ENCODE assay signal across 8 cellular contexts in genomic region chr12:95815635-95816212, GRCh38. TPM values are rescaled to one million over a fixed set of nuclear protein-coding genes. Genes with fewer than 3 reads are reported as not detected.
A peak's percentile ranks its signal among the peaks of the same experiment; 100 is the strongest.
DNase-seq lines count a peak whose midpoint lies in the region; ATAC-seq, FAIRE-seq and TF ChIP-seq lines count a peak whose summit lies in the region.

No MANE protein-coding gene starts in this region.

- DNase-seq in AG08395 (ENCODE audit: low spot score) (peak; percentile 45), HCEC 1CT (peak; percentile 66), endothelial cell (ENCODE audit: low spot score) (no peak), pancreas (no peak), GOT3 (lab: John Stamatoyannopoulos, UW) (no peak)
- no peak for DNase-seq in activated effector memory CD4-positive, alpha-beta T cell treated with Interleukin-2 at 50 U/mL for 16 hours
- no peak for DNase-seq in activated CD4-positive, alpha-beta T cell treated with anti-CD3 and anti-CD28 coated beads, Interleukin-2, amount 50 U/mL, for 1 hour

- no peaks in the 10 kb centered on the region for H3K79me2 ChIP-seq in OCI-LY1 (ENCODE audit: insufficient read depth, low read length)

- no peaks in the 10 kb centered on the region for H3K9me2 ChIP-seq in OCI-LY1 (ENCODE audit: low read depth, low read length)

- no peak overlapping the region for H3K27ac Mint-ChIP-seq in endothelial cell (ENCODE audit: unreplicated experiment)

- H3K9me3 ChIP-seq in OCI-LY1 (ENCODE audit: low read length) (no peaks in the 10 kb centered on the region), pancreas (no peaks in the 10 kb centered on the region)

- H3K4me3 Mint-ChIP-seq in endothelial cell (ENCODE audit: unreplicated experiment) = no peak overlapping the region

- H3F3A ChIP-seq in OCI-LY1 (ENCODE audit: insufficient read depth, low read length) = no peaks in the 10 kb centered on the region

- H3K4me3 ChIP-seq in OCI-LY1 (ENCODE audit: low read depth, low read length, poor library complexity, severe bottlenecking) (no peak overlapping the region), pancreas (no peak overlapping the region)

- no peak overlapping the region for H3K4me2 ChIP-seq in OCI-LY1 (ENCODE audit: low read length)

- no peaks in the 10 kb centered on the region for H4K20me1 ChIP-seq in OCI-LY1 (ENCODE audit: insufficient read depth, low read length)

- no peak overlapping the region for H3K9ac ChIP-seq in OCI-LY1 (ENCODE audit: low read length)

- H3K36me3 Mint-ChIP-seq in endothelial cell (ENCODE audit: low read depth, unreplicated experiment) = no peaks in the 10 kb centered on the region

- peak; percentile 63 for TF ChIP-seq CTCF in OCI-LY1 (IDR thresholded peaks at IDR 0.05; ENCODE audit: low read length)
- TF ChIP-seq CTCF in endothelial cell (IDR thresholded peaks at IDR 0.05; ENCODE audit: unreplicated experiment) = peak; percentile 60
- TF ChIP-seq CTCF in pancreas (IDR thresholded peaks at IDR 0.05) = peak in 2 of 4 donors; percentile 64 to 66

- H3K9me3 Mint-ChIP-seq in endothelial cell (ENCODE audit: unreplicated experiment) = no peaks in the 10 kb centered on the region

- no peaks in the 10 kb centered on the region for H3K27me3 ChIP-seq in OCI-LY1 (ENCODE audit: insufficient read depth, low read length)
- no peaks in the 10 kb centered on the region for H3K27me3 ChIP-seq in pancreas

- no peaks in the 10 kb centered on the region for H3K4me1 ChIP-seq in OCI-LY1 (ENCODE audit: insufficient read depth, low read length, severe bottlenecking)
- H3K4me1 ChIP-seq in pancreas = peaks cover 0 to 7% (median 6%) of the 10 kb centered on the region in 3 donors

- intact Hi-C loops in pancreas (cut with DNase I) = no loop called here

- FAIRE-seq in pancreas (lab: Jason Lieb, UNC) = peak; percentile 95

- H3K27me3 Mint-ChIP-seq in endothelial cell (ENCODE audit: unreplicated experiment) = no peaks in the 10 kb centered on the region

- H3K27ac ChIP-seq in OCI-LY1 (ENCODE audit: low read depth, low read length, poor library complexity, severe bottlenecking) = no peak overlapping the region
- no peak overlapping the region for H3K27ac ChIP-seq in pancreas

- no peaks in the 10 kb centered on the region for H3K36me3 ChIP-seq in OCI-LY1 (ENCODE audit: insufficient read depth, low read length)
- no peaks in the 10 kb centered on the region for H3K36me3 ChIP-seq in pancreas

- peak; percentile 68 to 88 (median 82) for ATAC-seq in pancreas

- H2AFZ ChIP-seq in OCI-LY1 (ENCODE audit: low read length) = no peak overlapping the region

- no peaks in the 10 kb centered on the region for H3K4me1 Mint-ChIP-seq in endothelial cell (ENCODE audit: unreplicated experiment)

- WGBS in pancreas, 2 donors = 39 to 40% methylated on average over 5 of the region's 5 CpGs

RNA-seq across cellular contexts. Expression of gene NTN4, which starts 25.2 kb away (rescaled TPM):
- total RNA-seq in endothelial cell (ENCODE audit: unreplicated experiment) (0.13 TPM), pancreas (10 to 100 TPM; 14.6 to 63.9 (median 22.7) TPM)
- 10 to 100 TPM; 15.5 to 18.1 TPM for polyA plus RNA-seq in pancreas

RNA-seq across cellular contexts. Expression of gene SNRPF, which starts 43.0 kb away (rescaled TPM):
- total RNA-seq in endothelial cell (ENCODE audit: unreplicated experiment) (28.3 TPM), pancreas (1 to 10 TPM; 4.8 to 9.1 (median 6.5) TPM)
- 10 to 100 TPM; 17.3 to 21.7 TPM for polyA plus RNA-seq in pancreas

Comparison
In these comparisons a context has a peak if more than half of its experiments do, and no peak if none do; other contexts are left out.
1. DNase-seq: peak in AG08395 (single experiment) and HCEC 1CT (single experiment); none in endothelial cell (single experiment), pancreas (0 of 6), GOT3 (single experiment), activated effector memory CD4-positive, alpha-beta T cell treated with Interleukin-2 at 50 U/mL for 16 hours (single experiment) and activated CD4-positive, alpha-beta T cell treated with anti-CD3 and anti-CD28 coated beads, Interleukin-2, amount 50 U/mL, for 1 hour (single experiment).
2. RNA of gene NTN4, which starts 25.2 kb away (total RNA-seq): 14.6 to 63.9 TPM in pancreas; 0.13 TPM in endothelial cell (single experiment); every median in the first group is over 10 times any median in the second.